Comparison of ENCODE assay signal across 19 cellular contexts in the genomic region with DNA sequence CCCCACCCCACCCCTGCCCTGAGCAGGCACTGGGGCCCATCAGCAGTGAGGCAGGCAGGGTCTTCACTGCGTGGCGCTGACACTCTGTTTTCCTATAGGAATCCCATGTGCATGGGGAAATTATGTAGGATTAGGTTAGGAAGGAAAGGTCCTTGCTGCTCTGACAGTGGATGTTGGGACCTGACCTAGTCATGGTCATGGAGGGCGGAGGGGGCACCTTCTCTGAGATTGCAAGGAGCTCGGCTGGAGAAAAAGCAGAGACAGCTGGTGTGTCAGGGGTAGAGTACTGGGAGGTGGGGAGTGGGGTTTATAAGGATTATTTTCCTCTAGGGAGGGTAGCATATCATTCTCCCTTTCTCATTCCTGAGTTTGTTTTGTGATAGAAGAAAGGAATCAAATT.
"Had no signal": no experiment of that assay in that cellular context is flagged by ENCODE, and none has a peak within 500 bp of the region (broad histone marks: within the 10 kb centered on the region; RNA-seq: fewer than 3 reads in every experiment).

No MANE protein-coding gene starts in this region.

- H3K4me1 Mint-ChIP-seq: endodermal cell had no signal

- DNase-seq: activated CD4-positive, alpha-beta memory T cell treated with anti-CD3 and anti-CD28 coated beads for 36 hours; activated CD4-positive, alpha-beta T cell treated with anti-CD3 and anti-CD28 coated beads for 36 hours; activated CD8-positive, alpha-beta memory T cell treated with anti-CD3 and anti-CD28 coated beads, Interleukin-2, amount 10 ng/mL, durations not matched to agents 7 days and 5 days; activated naive CD4-positive, alpha-beta T cell treated with anti-CD3 and anti-CD28 coated beads for 36 hours; activated naive CD8-positive, alpha-beta T cell treated with anti-CD3 and anti-CD28 coated beads, Interleukin-2, amount 50 U/mL, for 24 hours; activated T-cell treated with anti-CD3 and anti-CD28 coated beads, Interleukin-2, amount 50 U/mL, for 1 hour; endodermal cell; left colon; naive B cell; right cardiac atrium; small intestine; stomach; testis had no signal

- H3K4me3 ChIP-seq: dorsolateral prefrontal cortex, heart left ventricle, lung, prostate gland, stomach, testis had no signal

- H3K27me3 ChIP-seq: dorsolateral prefrontal cortex, heart left ventricle, testis had no signal

- H3K9me3 Mint-ChIP-seq: activated CD4-positive, alpha-beta memory T cell treated with anti-CD3 and anti-CD28 coated beads for 36 hours; activated naive CD4-positive, alpha-beta T cell treated with anti-CD3 and anti-CD28 coated beads for 36 hours; activated naive CD8-positive, alpha-beta T cell treated with anti-CD3 and anti-CD28 coated beads, Interleukin-2, amount 50 U/mL, for 24 hours; activated T-helper 2 cell treated with anti-CD3 and anti-CD28 coated beads, Interferon-gamma antibody, Interleukin-2, Interleukin-4, amounts not matched to agents 10 μg/mL and 5 μg/mL and 100 μg/mL, durations not matched to agents 14 hours and 24 hours and 36 hours; naive B cell; T-helper 1 cell treated with Interleukin-12 subunit alpha and Interleukin-12 subunit beta and Interleukin-4 antibody, amounts not matched to agents 30 μg/mL and 1 μg/mL, for 36 hours had no signal

- H3K9me3 ChIP-seq: heart left ventricle, prostate gland, stomach, testis had no signal

- H3K27me3 Mint-ChIP-seq: activated CD8-positive, alpha-beta memory T cell treated with anti-CD3 and anti-CD28 coated beads, Interleukin-2, amount 10 ng/mL, durations not matched to agents 7 days and 5 days had no signal

- H3K36me3 ChIP-seq: heart left ventricle, prostate gland, stomach had no signal

- H3K4me3 Mint-ChIP-seq: activated CD4-positive, alpha-beta memory T cell treated with anti-CD3 and anti-CD28 coated beads for 36 hours; activated CD4-positive, alpha-beta T cell treated with anti-CD3 and anti-CD28 coated beads for 36 hours; activated CD8-positive, alpha-beta memory T cell treated with anti-CD3 and anti-CD28 coated beads, Interleukin-2, amount 10 ng/mL, durations not matched to agents 7 days and 5 days; activated naive CD4-positive, alpha-beta T cell treated with anti-CD3 and anti-CD28 coated beads for 36 hours; activated naive CD8-positive, alpha-beta T cell treated with anti-CD3 and anti-CD28 coated beads, Interleukin-2, amount 50 U/mL, for 24 hours; endodermal cell; naive B cell; T-helper 1 cell treated with Interleukin-12 subunit alpha and Interleukin-12 subunit beta and Interleukin-4 antibody, amounts not matched to agents 30 μg/mL and 1 μg/mL, for 36 hours had no signal

- H3K36me3 Mint-ChIP-seq: activated CD4-positive, alpha-beta memory T cell treated with anti-CD3 and anti-CD28 coated beads for 36 hours; activated CD8-positive, alpha-beta memory T cell treated with anti-CD3 and anti-CD28 coated beads, Interleukin-2, amount 10 ng/mL, durations not matched to agents 7 days and 5 days; naive B cell had no signal

- H3K27ac ChIP-seq: heart left ventricle, prostate gland, testis had no signal

- H3K27ac Mint-ChIP-seq: activated CD4-positive, alpha-beta memory T cell treated with anti-CD3 and anti-CD28 coated beads for 36 hours; activated CD4-positive, alpha-beta T cell treated with anti-CD3 and anti-CD28 coated beads for 36 hours; activated CD8-positive, alpha-beta memory T cell treated with anti-CD3 and anti-CD28 coated beads, Interleukin-2, amount 10 ng/mL, durations not matched to agents 7 days and 5 days; activated naive CD4-positive, alpha-beta T cell treated with anti-CD3 and anti-CD28 coated beads for 36 hours; activated naive CD8-positive, alpha-beta T cell treated with anti-CD3 and anti-CD28 coated beads, Interleukin-2, amount 50 U/mL, for 24 hours; activated T-helper 2 cell treated with anti-CD3 and anti-CD28 coated beads, Interferon-gamma antibody, Interleukin-2, Interleukin-4, amounts not matched to agents 10 μg/mL and 5 μg/mL and 100 μg/mL, durations not matched to agents 14 hours and 24 hours and 36 hours; endodermal cell; T-helper 1 cell treated with Interleukin-12 subunit alpha and Interleukin-12 subunit beta and Interleukin-4 antibody, amounts not matched to agents 30 μg/mL and 1 μg/mL, for 36 hours had no signal
